Comparison of ENCODE assay signal across 17 cellular contexts in the genomic region with DNA sequence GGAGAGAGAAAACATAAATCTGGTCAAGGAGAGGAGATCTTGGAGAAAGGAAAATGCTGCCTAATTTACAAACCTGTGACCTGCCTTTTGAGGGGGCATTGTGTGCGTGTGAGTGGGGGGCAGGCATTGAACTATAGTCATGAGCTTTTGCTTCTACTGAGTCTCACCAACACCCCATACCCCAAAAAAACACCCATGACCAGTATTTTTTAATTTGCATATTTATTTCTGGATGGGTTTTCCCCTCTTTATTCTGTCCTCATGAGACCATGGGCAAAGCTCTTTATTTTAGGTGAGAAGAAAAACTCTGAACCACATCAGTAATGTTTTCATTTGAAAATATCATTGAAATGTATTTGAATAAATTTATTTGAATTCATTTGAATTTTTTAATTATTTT. TPM values are rescaled to one million over a fixed set of nuclear protein-coding genes. Genes with fewer than 3 reads are reported as not detected.
"Had no signal": no experiment of that assay in that cellular context is flagged by ENCODE, and none has a peak within 500 bp of the region (broad histone marks: within the 10 kb centered on the region; RNA-seq: fewer than 3 reads in every experiment).

No MANE protein-coding gene starts in this region.

- H3K27ac ChIP-seq: gastrocnemius medialis, heart right ventricle, left lung, ovary, stomach, thoracic aorta, uterus had no signal

- H3K4me1 ChIP-seq: gastrocnemius medialis, heart right ventricle, left lung, stomach, uterus had no signal

- H3K36me3 ChIP-seq: gastrocnemius medialis, heart right ventricle, left lung, ovary, stomach, thoracic aorta, uterus had no signal

- H3K27me3 Mint-ChIP-seq: activated naive CD4-positive, alpha-beta T cell treated with anti-CD3 and anti-CD28 coated beads, Interleukin-2, amount 10 ng/mL, durations not matched to agents 7 days and 5 days; activated T-helper 17 cell treated with anti-CD3 and anti-CD28 coated beads, Interleukin-2, amount 50 U/mL, for 72 hours had no signal

- H3K9me3 ChIP-seq: gastrocnemius medialis, left lung, ovary, stomach, thoracic aorta, uterus had no signal

- H3K27ac Mint-ChIP-seq: activated naive CD4-positive, alpha-beta T cell treated with anti-CD3 and anti-CD28 coated beads, Interleukin-2, amount 10 ng/mL, durations not matched to agents 7 days and 5 days; activated T-helper 17 cell treated with anti-CD3 and anti-CD28 coated beads, Interleukin-2, amount 50 U/mL, for 72 hours had no signal

- H3K9me3 Mint-ChIP-seq: activated naive CD4-positive, alpha-beta T cell treated with anti-CD3 and anti-CD28 coated beads, Interleukin-2, amount 10 ng/mL, durations not matched to agents 7 days and 5 days; activated T-helper 17 cell treated with anti-CD3 and anti-CD28 coated beads, Interleukin-2, amount 50 U/mL, for 72 hours had no signal

- H3K27me3 ChIP-seq: gastrocnemius medialis, heart right ventricle, left lung, ovary, stomach, uterus had no signal

- H3K4me3 ChIP-seq: gastrocnemius medialis, heart right ventricle, left lung, ovary, stomach, thoracic aorta, uterus had no signal

- FAIRE-seq: colon, islet of Langerhans, TTC549 had no signal

- H3K4me1 Mint-ChIP-seq: activated naive CD4-positive, alpha-beta T cell treated with anti-CD3 and anti-CD28 coated beads, Interleukin-2, amount 10 ng/mL, durations not matched to agents 7 days and 5 days had no signal

- H3K4me3 Mint-ChIP-seq: activated naive CD4-positive, alpha-beta T cell treated with anti-CD3 and anti-CD28 coated beads, Interleukin-2, amount 10 ng/mL, durations not matched to agents 7 days and 5 days; activated T-helper 17 cell treated with anti-CD3 and anti-CD28 coated beads, Interleukin-2, amount 50 U/mL, for 72 hours had no signal

- ATAC-seq: activated T-helper 17 cell treated with anti-CD3 and anti-CD28 coated beads, Interleukin-2, amount 50 U/mL, for 72 hours; gastrocnemius medialis; heart right ventricle; left lung had no signal

- DNase-seq: activated CD4-positive, alpha-beta T cell treated with anti-CD3 and anti-CD28 coated beads, Interleukin-2, amount 50 U/mL, for 1 hour; activated naive CD4-positive, alpha-beta T cell treated with anti-CD3 and anti-CD28 coated beads, Interleukin-2, amount 10 ng/mL, durations not matched to agents 7 days and 5 days; activated T-cell treated with anti-CD3 and anti-CD28 coated beads for 4 hours; effector CD4-positive, alpha-beta T cell; gastrocnemius medialis; heart right ventricle; left lung; ovary; stimulated activated CD4-positive, alpha-beta T cell treated with anti-CD3 and anti-CD28 coated beads, Interleukin-2, amount 100 ng/mL, for 48 hours; stomach; uterus had no signal

RNA-seq across cellular contexts. Expression of gene CD80, which starts 20.6 kb away (rescaled TPM):
- polyA plus RNA-seq: neural cell had no signal

RNA-seq across cellular contexts. Expression of gene PLA1A, which starts 58.9 kb away (rescaled TPM):
- polyA plus RNA-seq: neural cell had no signal
